Comparison of ENCODE assay signal across 25 cellular contexts in genomic region chr9:92122792-92123191, GRCh38.
"Had no signal": no experiment of that assay in that cellular context is flagged by ENCODE, and none has a peak within 500 bp of the region (broad histone marks: within the 10 kb centered on the region; RNA-seq: fewer than 3 reads in every experiment).

No MANE protein-coding gene starts in this region.

- H3K4me3 ChIP-seq: coronary artery, gastroesophageal sphincter, hepatocyte, lung, pancreas, psoas muscle, spleen, tibial artery, upper lobe of right lung, vagina had no signal

- H3K9me3 ChIP-seq: gastroesophageal sphincter, pancreas, psoas muscle, tibial artery, upper lobe of right lung, vagina had no signal

- H3K79me2 ChIP-seq: hepatocyte had no signal

- H3K27ac Mint-ChIP-seq: naive thymus-derived CD8-positive, alpha-beta T cell; stimulated activated memory B cell treated with anti-CD40 and anti-IgM and Interleukin-4, amounts not matched to agents 10 μg/mL and 1 μg/mL and 100 μg/mL, for 72 hours; stimulated activated naive CD8-positive, alpha-beta T cell treated with anti-CD3 and anti-CD28 coated beads, Interleukin-15, Interleukin-2, amounts not matched to agents 100 ng/mL and 50 ng/mL, for 24 hours had no signal

- H3K4me3 Mint-ChIP-seq: naive thymus-derived CD8-positive, alpha-beta T cell; stimulated activated memory B cell treated with anti-CD40 and anti-IgM and Interleukin-4, amounts not matched to agents 10 μg/mL and 1 μg/mL and 100 μg/mL, for 72 hours; stimulated activated naive CD8-positive, alpha-beta T cell treated with anti-CD3 and anti-CD28 coated beads, Interleukin-15, Interleukin-2, amounts not matched to agents 100 ng/mL and 50 ng/mL, for 24 hours had no signal

- ATAC-seq: gastroesophageal sphincter; left colon; left ventricle myocardium superior; naive thymus-derived CD8-positive, alpha-beta T cell; pancreas; psoas muscle; sciatic nerve; stimulated activated memory B cell treated with anti-CD40 and anti-IgM and Interleukin-4, amounts not matched to agents 10 μg/mL and 1 μg/mL and 100 μg/mL, for 72 hours; upper lobe of right lung had no signal

- H3K9me3 Mint-ChIP-seq: naive thymus-derived CD8-positive, alpha-beta T cell; stimulated activated memory B cell treated with anti-CD40 and anti-IgM and Interleukin-4, amounts not matched to agents 10 μg/mL and 1 μg/mL and 100 μg/mL, for 72 hours; stimulated activated naive CD8-positive, alpha-beta T cell treated with anti-CD3 and anti-CD28 coated beads, Interleukin-15, Interleukin-2, amounts not matched to agents 100 ng/mL and 50 ng/mL, for 24 hours had no signal

- H3K4me1 Mint-ChIP-seq: naive thymus-derived CD8-positive, alpha-beta T cell; stimulated activated memory B cell treated with anti-CD40 and anti-IgM and Interleukin-4, amounts not matched to agents 10 μg/mL and 1 μg/mL and 100 μg/mL, for 72 hours had no signal

- H3K27ac ChIP-seq: coronary artery, gastroesophageal sphincter, hepatocyte, pancreas, psoas muscle, spleen, tibial artery, upper lobe of right lung, vagina had no signal

- H3K4me1 ChIP-seq: gastroesophageal sphincter, pancreas, psoas muscle, spleen, tibial artery, upper lobe of right lung, vagina had no signal

- H3K4me2 ChIP-seq: hepatocyte had no signal

- H3K27me3 ChIP-seq: gastroesophageal sphincter, pancreas, tibial artery, upper lobe of right lung, vagina had no signal

- DNase-seq: effector CD4-positive, alpha-beta T cell; head of caudate nucleus; kidney; left colon; left ventricle myocardium superior; mesendoderm; naive thymus-derived CD8-positive, alpha-beta T cell; nucleus accumbens; pancreas; psoas muscle; retina; spleen; stimulated activated CD4-positive, alpha-beta T cell treated with anti-CD3 and anti-CD28 coated beads, Interleukin-15, amount 100 ng/mL, for 24 hours; stimulated activated CD4-positive, alpha-beta T cell treated with anti-CD3 and anti-CD28 coated beads, Interleukin-1b, Interleukin-23, amount 100 ng/mL, for 48 hours; stimulated activated CD4-positive, alpha-beta T cell treated with anti-CD3 and anti-CD28 coated beads, Interleukin-4, amount 100 ng/mL, for 24 hours; tibial artery; upper lobe of right lung had no signal

- H2AFZ ChIP-seq: hepatocyte had no signal

- H3K36me3 ChIP-seq: gastroesophageal sphincter, pancreas, spleen, tibial artery, upper lobe of right lung, vagina had no signal

- H3K36me3 Mint-ChIP-seq: naive thymus-derived CD8-positive, alpha-beta T cell had no signal
